2 cellular contexts compared by ENCODE assay signal in the genomic region with DNA sequence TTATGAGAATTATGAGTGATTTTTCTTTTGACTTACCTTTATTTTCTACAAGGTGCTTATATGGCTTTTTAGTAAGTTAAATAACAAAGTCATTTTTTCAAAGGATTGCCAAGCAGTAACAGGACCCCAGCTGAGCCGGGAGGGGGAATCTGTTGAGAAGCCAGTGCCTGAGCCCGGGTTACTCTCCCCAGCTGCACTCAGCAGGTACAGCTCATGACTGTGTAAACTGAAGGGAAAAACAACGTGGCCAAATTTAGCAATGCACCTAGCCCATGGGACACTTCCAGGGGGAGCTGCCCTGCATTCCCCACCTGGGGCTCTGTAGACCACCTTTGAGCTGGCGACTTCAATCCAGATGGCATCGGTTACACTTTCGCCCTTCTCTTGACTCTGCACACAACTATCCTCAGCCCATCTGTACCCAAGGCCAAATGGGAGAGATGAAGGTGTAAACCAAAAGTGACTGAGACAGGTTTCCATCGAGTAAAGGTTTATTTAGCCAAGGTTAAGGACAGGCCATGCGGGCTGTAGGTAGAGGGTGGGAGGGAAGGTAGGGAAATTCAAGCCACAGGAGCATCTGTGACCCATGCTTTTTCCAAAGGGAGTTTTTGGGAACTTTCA.
TF ChIP-seq lines count a peak whose summit lies in the region.

No MANE protein-coding gene starts in this region.

TF ChIP-seq in HEK293, 187 proteins besides CTCF, POLR2A, EP300 and RAD21:
- TF ChIP-seq ZIC2 (tag by site-specific recombination; IDR thresholded peaks at IDR 0.05): 0 out of 2 replicates have a peak, but pooled peaks have one; percentile 17
- no peak for TF ChIP-seq ZNF585B (tag by site-specific recombination; IDR thresholded peaks at IDR 0.05)

TF ChIP-seq in H1, 55 proteins besides CTCF, POLR2A, EP300 and RAD21:
- TF ChIP-seq BACH1 (IDR thresholded peaks at IDR 0.05; ENCODE audit: low read length): no peak
- no peak for TF ChIP-seq TEAD4 (IDR thresholded peaks at IDR 0.05; ENCODE audit: low read depth, low read length)
- no peak for TF ChIP-seq SIN3A (conservative IDR thresholded peaks at IDR 0.05 in 1 of 2, IDR thresholded peaks at IDR 0.05 in 1 of 2; ENCODE audit: low read depth in 1 of 2, low read length in 2 of 2)
- TF ChIP-seq TCF12 (IDR thresholded peaks at IDR 0.05; ENCODE audit: low read depth, low read length): peak; percentile 68; the same call in 1 of the 2 replicates
- TF ChIP-seq SP2 (IDR thresholded peaks at IDR 0.05; ENCODE audit: low read length): no peak
- TF ChIP-seq SRF (IDR thresholded peaks at IDR 0.05; ENCODE audit: low read depth, low read length): peak; percentile 20; the same call in 1 of the 2 replicates
- 0 out of 2 replicates have a peak, but pooled peaks have one; percentile 9 for TF ChIP-seq MAX (IDR thresholded peaks at IDR 0.05)
- no peak for TF ChIP-seq RXRA (IDR thresholded peaks at IDR 0.05; ENCODE audit: insufficient read depth, low read depth, low read length)
- TF ChIP-seq, protein P1, sequence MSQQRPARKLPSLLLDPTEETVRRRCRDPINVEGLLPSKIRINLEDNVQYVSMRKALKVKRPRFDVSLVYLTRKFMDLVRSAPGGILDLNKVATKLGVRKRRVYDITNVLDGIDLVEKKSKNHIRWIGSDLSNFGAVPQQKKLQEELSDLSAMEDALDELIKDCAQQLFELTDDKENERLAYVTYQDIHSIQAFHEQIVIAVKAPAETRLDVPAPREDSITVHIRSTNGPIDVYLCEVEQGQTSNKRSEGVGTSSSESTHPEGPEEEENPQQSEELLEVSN (IDR thresholded peaks at IDR 0.05): no peak; the same call in 1 of the 2 replicates
- TF ChIP-seq, protein P2, sequence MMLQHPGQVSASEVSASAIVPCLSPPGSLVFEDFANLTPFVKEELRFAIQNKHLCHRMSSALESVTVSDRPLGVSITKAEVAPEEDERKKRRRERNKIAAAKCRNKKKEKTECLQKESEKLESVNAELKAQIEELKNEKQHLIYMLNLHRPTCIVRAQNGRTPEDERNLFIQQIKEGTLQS (IDR thresholded peaks at IDR 0.05; ENCODE audit: insufficient read depth, low read depth, low read length): no peak
- TF ChIP-seq ASH2L (IDR thresholded peaks at IDR 0.05; ENCODE audit: low read length): peak; percentile 52
- TF ChIP-seq, protein P3, sequence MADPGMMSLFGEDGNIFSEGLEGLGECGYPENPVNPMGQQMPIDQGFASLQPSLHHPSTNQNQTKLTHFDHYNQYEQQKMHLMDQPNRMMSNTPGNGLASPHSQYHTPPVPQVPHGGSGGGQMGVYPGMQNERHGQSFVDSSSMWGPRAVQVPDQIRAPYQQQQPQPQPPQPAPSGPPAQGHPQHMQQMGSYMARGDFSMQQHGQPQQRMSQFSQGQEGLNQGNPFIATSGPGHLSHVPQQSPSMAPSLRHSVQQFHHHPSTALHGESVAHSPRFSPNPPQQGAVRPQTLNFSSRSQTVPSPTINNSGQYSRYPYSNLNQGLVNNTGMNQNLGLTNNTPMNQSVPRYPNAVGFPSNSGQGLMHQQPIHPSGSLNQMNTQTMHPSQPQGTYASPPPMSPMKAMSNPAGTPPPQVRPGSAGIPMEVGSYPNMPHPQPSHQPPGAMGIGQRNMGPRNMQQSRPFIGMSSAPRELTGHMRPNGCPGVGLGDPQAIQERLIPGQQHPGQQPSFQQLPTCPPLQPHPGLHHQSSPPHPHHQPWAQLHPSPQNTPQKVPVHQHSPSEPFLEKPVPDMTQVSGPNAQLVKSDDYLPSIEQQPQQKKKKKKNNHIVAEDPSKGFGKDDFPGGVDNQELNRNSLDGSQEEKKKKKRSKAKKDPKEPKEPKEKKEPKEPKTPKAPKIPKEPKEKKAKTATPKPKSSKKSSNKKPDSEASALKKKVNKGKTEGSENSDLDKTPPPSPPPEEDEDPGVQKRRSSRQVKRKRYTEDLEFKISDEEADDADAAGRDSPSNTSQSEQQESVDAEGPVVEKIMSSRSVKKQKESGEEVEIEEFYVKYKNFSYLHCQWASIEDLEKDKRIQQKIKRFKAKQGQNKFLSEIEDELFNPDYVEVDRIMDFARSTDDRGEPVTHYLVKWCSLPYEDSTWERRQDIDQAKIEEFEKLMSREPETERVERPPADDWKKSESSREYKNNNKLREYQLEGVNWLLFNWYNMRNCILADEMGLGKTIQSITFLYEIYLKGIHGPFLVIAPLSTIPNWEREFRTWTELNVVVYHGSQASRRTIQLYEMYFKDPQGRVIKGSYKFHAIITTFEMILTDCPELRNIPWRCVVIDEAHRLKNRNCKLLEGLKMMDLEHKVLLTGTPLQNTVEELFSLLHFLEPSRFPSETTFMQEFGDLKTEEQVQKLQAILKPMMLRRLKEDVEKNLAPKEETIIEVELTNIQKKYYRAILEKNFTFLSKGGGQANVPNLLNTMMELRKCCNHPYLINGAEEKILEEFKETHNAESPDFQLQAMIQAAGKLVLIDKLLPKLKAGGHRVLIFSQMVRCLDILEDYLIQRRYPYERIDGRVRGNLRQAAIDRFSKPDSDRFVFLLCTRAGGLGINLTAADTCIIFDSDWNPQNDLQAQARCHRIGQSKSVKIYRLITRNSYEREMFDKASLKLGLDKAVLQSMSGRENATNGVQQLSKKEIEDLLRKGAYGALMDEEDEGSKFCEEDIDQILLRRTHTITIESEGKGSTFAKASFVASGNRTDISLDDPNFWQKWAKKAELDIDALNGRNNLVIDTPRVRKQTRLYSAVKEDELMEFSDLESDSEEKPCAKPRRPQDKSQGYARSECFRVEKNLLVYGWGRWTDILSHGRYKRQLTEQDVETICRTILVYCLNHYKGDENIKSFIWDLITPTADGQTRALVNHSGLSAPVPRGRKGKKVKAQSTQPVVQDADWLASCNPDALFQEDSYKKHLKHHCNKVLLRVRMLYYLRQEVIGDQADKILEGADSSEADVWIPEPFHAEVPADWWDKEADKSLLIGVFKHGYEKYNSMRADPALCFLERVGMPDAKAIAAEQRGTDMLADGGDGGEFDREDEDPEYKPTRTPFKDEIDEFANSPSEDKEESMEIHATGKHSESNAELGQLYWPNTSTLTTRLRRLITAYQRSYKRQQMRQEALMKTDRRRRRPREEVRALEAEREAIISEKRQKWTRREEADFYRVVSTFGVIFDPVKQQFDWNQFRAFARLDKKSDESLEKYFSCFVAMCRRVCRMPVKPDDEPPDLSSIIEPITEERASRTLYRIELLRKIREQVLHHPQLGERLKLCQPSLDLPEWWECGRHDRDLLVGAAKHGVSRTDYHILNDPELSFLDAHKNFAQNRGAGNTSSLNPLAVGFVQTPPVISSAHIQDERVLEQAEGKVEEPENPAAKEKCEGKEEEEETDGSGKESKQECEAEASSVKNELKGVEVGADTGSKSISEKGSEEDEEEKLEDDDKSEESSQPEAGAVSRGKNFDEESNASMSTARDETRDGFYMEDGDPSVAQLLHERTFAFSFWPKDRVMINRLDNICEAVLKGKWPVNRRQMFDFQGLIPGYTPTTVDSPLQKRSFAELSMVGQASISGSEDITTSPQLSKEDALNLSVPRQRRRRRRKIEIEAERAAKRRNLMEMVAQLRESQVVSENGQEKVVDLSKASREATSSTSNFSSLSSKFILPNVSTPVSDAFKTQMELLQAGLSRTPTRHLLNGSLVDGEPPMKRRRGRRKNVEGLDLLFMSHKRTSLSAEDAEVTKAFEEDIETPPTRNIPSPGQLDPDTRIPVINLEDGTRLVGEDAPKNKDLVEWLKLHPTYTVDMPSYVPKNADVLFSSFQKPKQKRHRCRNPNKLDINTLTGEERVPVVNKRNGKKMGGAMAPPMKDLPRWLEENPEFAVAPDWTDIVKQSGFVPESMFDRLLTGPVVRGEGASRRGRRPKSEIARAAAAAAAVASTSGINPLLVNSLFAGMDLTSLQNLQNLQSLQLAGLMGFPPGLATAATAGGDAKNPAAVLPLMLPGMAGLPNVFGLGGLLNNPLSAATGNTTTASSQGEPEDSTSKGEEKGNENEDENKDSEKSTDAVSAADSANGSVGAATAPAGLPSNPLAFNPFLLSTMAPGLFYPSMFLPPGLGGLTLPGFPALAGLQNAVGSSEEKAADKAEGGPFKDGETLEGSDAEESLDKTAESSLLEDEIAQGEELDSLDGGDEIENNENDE (IDR thresholded peaks at IDR 0.05; ENCODE audit: insufficient replicate concordance, low read length): no peak
- no peak for TF ChIP-seq RBBP5 (IDR thresholded peaks at IDR 0.05; ENCODE audit: borderline replicate concordance, low read depth, low read length)
- TF ChIP-seq CEBPB (IDR thresholded peaks at IDR 0.05; ENCODE audit: low read depth, low read length): 0 out of 2 replicates have a peak, but pooled peaks have one; percentile 25
- no peak for TF ChIP-seq HDAC6 (IDR thresholded peaks at IDR 0.05; ENCODE audit: low read depth, low read length)
- no peak for TF ChIP-seq SUZ12 (IDR thresholded peaks at IDR 0.05; ENCODE audit: low read length)
- TF ChIP-seq SIX5 (IDR thresholded peaks at IDR 0.05; ENCODE audit: low read depth, low read length): no peak
- TF ChIP-seq CBX8 (IDR thresholded peaks at IDR 0.05; ENCODE audit: borderline replicate concordance, low read depth, low read length): no peak
TF ChIP-seq in H1: peak in this region for 5.
